In the genomic region with DNA sequence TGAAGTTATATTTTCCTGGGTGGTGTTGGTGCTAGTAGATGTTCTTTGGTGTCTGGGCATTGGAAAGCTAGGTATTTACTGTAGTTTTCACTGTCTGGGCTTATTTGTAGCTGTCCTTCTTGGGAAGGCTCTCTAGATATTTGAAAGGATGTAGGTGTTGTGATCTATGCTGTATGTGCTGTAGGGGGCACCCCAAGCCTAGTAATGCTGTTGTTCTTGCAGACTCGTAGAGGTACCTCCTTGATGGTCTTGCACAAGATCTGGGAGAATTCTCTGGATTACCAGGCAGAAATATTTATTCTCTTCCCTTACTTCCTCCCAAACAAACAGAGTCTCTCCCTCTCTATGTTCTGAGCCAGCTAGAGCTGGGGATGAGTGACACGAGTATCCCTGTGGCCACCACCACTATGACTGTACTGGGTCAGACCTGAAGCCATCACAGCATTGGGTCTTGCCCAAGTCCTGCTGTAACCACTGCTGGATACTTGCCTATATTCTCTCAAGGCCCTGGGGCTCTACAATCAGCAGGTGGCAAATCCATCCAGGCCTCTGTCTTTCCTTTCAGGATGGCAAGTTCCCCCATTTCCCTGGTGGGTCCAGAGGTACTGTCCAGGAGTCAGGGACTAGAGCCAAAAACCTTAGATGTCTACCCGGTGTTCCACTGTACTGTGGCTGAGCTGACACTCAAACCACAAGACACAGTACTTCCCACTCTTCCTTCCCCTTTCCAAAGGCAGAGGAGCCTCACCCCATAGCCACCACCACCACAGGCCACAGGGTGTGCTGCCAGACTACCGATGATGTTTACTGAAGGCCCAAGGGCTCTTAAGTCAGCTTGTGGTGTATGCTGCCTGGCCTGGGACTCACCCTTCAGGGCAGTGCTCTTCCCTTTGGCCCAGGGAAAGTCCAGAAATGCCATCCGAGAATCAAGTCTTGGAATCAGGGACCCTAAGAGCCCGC, we compare ENCODE assay signal across 8 cellular contexts.
DNase-seq lines count a peak whose midpoint lies in the region; ATAC-seq, FAIRE-seq and TF ChIP-seq lines count a peak whose summit lies in the region.

No MANE protein-coding gene starts in this region.

- H4K20me1 ChIP-seq in SK-N-SH (ENCODE audit: insufficient read depth): no peaks in the 10 kb centered on the region

- H3K4me3 Mint-ChIP-seq in HFFc6: no peak overlapping the region

- no peaks in the 10 kb centered on the region for H3K27me3 ChIP-seq in SK-N-SH (ENCODE audit: insufficient read depth)
- no peaks in the 10 kb centered on the region for H3K27me3 ChIP-seq in bronchial epithelial cell (ENCODE audit: control insufficient read depth, insufficient read depth, low read length)
- no peaks in the 10 kb centered on the region for H3K27me3 ChIP-seq in upper lobe of left lung

- no peak overlapping the region for H3K4me3 ChIP-seq in SK-N-SH (ENCODE audit: low read depth in 2 of 2, low read length in 1 of 2)
- H3K4me3 ChIP-seq in bronchial epithelial cell (ENCODE audit: low read depth, low read length): no peak overlapping the region
- no peak overlapping the region for H3K4me3 ChIP-seq in upper lobe of left lung

- H3K27me3 Mint-ChIP-seq in HFFc6 (ENCODE audit: insufficient read depth): no peaks in the 10 kb centered on the region; the same call in 1 of the 2 replicates

- H3K9me2 ChIP-seq in SK-N-SH: no peaks in the 10 kb centered on the region

- no peak overlapping the region for H2AFZ ChIP-seq in SK-N-SH (ENCODE audit: low read depth)

- H3K9me3 ChIP-seq in SK-N-SH (no peaks in the 10 kb centered on the region), upper lobe of left lung (peaks cover 0 to 5% (median 0%) of the 10 kb centered on the region in 4 donors)

- no peak overlapping the region for H3K4me2 ChIP-seq in SK-N-SH

- TF ChIP-seq EP300 in SK-N-SH (IDR thresholded peaks at IDR 0.05; ENCODE audit: borderline replicate concordance in 1 of 2, low read depth in 1 of 2, low read length in 1 of 2) (no peak), upper lobe of left lung (IDR thresholded peaks at IDR 0.05) (no peak)

- no peak overlapping the region for H3K9ac ChIP-seq in SK-N-SH

- 54% methylated on average over 4 of the region's 6 CpGs for WGBS in SK-N-SH (ENCODE audit: low lambda C conversion rate)
- 51 to 54% methylated on average over 6 of the region's 6 CpGs for WGBS in upper lobe of left lung, 2 donors

- no peaks in the 10 kb centered on the region for H3K9me3 Mint-ChIP-seq in HFFc6

- DNase-seq in HFFc6 (peak; percentile 58), SK-N-SH (peak; percentile 27), bronchial epithelial cell (ENCODE audit: low read depth) (peak; percentile 55), midbrain (lab: John Stamatoyannopoulos, UW) (peak; percentile 41), upper lobe of left lung (peak in 1 of 2 donors; percentile 59), HPDE6-E6E7 (ENCODE audit: extremely low spot score) (no peak), cerebellar cortex (ENCODE audit: low spot score) (no peak)

- no peaks in the 10 kb centered on the region for H3F3A ChIP-seq in SK-N-SH (replicated peaks; ENCODE audit: insufficient read depth)

- H3K36me3 Mint-ChIP-seq in HFFc6 (ENCODE audit: low read depth): no peaks in the 10 kb centered on the region

- no peaks in the 10 kb centered on the region for H3K79me2 ChIP-seq in SK-N-SH (ENCODE audit: insufficient read depth)

- FAIRE-seq in bronchial epithelial cell (lab: Jason Lieb, UNC): peak; percentile 40

- H3K27ac ChIP-seq in C4-2B (no peak overlapping the region), SK-N-SH (ENCODE audit: low read depth in 2 of 2, low read length in 1 of 2) (no peak overlapping the region), upper lobe of left lung (no peak overlapping the region)

- peak; percentile 51 to 83 for ATAC-seq in upper lobe of left lung (ENCODE audit: low FRiP score in 2 of 2)

- TF ChIP-seq RAD21 in SK-N-SH (IDR thresholded peaks at IDR 0.05; ENCODE audit: low read length): peak; percentile 90

- H3K27ac Mint-ChIP-seq in HFFc6: peak overlapping the region; percentile 43; the same call in 1 of the 2 replicates

- POLR2A ChIA-PET in SK-N-SH (lab: Yijun Ruan, JAX): no interaction called here

- peaks cover 10% of the 10 kb centered on the region; the same call in 1 of the 2 replicates for H3K4me1 Mint-ChIP-seq in HFFc6 (ENCODE audit: low read depth)

- CTCF ChIA-PET in SK-N-SH (lab: Yijun Ruan, JAX): interaction anchor here (0.6 to 3.5 kb wide), 16 partner anchors 15 to 1548 kb away, joined by 3 to 29 read pairs (median 3); no protein-coding TSS in a partner anchor

- no peak for TF ChIP-seq POLR2A in upper lobe of left lung (IDR thresholded peaks at IDR 0.05)

- H3K4me1 ChIP-seq in SK-N-SH (ENCODE audit: control insufficient read depth in 1 of 2, insufficient read depth in 2 of 2, low read depth in 1 of 2, low read length in 1 of 2): no peaks in the 10 kb centered on the region; a peak in 1 of 4 replicates
- H3K4me1 ChIP-seq in upper lobe of left lung: no peaks in the 10 kb centered on the region

- TF ChIP-seq CTCF in C4-2B (conservative IDR thresholded peaks at IDR 0.05) (peak; percentile 28), HFFc6 (IDR thresholded peaks at IDR 0.05) (peak; percentile 74), SK-N-SH (IDR thresholded peaks at IDR 0.05) (peak; percentile 77), bronchial epithelial cell (IDR thresholded peaks at IDR 0.05; ENCODE audit: insufficient read depth, low read length, severe bottlenecking) (peak; percentile 47), upper lobe of left lung (IDR thresholded peaks at IDR 0.05) (peak in 3 of 6 experiments; percentile 29 to 41 (median 41))

- no peaks in the 10 kb centered on the region for H3K36me3 ChIP-seq in SK-N-SH (replicated peaks in 1 of 2; ENCODE audit: control insufficient read depth in 1 of 2, insufficient read depth in 2 of 2, low read length in 1 of 2)
- H3K36me3 ChIP-seq in bronchial epithelial cell (ENCODE audit: control insufficient read depth, insufficient read depth, low read length): no peaks in the 10 kb centered on the region
- no peaks in the 10 kb centered on the region for H3K36me3 ChIP-seq in upper lobe of left lung

TF ChIP-seq in SK-N-SH, 30 proteins besides CTCF, POLR2A, EP300 and RAD21:
- TF ChIP-seq SMC3 (IDR thresholded peaks at IDR 0.05; ENCODE audit: low read depth, low read length) (peak; percentile 72), CHD2 (IDR thresholded peaks at IDR 0.05; ENCODE audit: low read length, partially characterized antibody) (no peak)

Comparison
In these comparisons a context has a peak if more than half of its experiments do, and no peak if none do; other contexts are left out.
1. DNase-seq: peak in HFFc6 (single experiment), SK-N-SH (single experiment), bronchial epithelial cell (single experiment) and midbrain (single experiment); none in HPDE6-E6E7 (single experiment) and cerebellar cortex (single experiment).